In the genomic region with DNA sequence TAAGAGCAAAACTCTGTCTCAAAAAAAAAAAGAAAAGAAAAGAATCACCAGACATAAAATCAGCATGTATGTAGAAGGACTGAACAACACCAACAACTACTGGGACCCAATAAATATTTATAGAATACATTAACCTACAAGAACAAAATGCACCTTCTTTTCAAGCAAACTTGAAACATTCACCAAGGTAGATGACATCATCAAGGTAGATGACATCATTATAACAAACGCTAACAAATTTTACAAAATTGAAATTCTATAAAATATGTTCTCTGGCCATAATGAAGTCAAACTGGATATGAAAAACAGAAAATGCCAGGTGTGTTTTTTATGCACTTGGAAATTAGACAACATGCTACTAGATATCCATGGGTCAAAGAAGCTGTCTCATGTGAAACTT, we compare ENCODE assay signal across 30 cellular contexts.
"Had no signal": no experiment of that assay in that cellular context is flagged by ENCODE, and none has a peak within 500 bp of the region (broad histone marks: within the 10 kb centered on the region; RNA-seq: fewer than 3 reads in every experiment).

No MANE protein-coding gene starts in this region.

- H3K9me3 ChIP-seq: ovary, psoas muscle, spleen, suprapubic skin, testis, tibial artery, transverse colon, upper lobe of right lung, uterus had no signal

- H3K9me3 Mint-ChIP-seq: nephron; neural progenitor cell; stimulated activated memory B cell treated with anti-CD40 and anti-IgM and Interleukin-4, amounts not matched to agents 10 μg/mL and 1 μg/mL and 100 μg/mL, for 72 hours; stimulated activated naive CD8-positive, alpha-beta T cell treated with anti-CD3 and anti-CD28 coated beads, Interleukin-15, amount 100 ng/mL, for 72 hours; type B pancreatic cell had no signal

- H3K27ac Mint-ChIP-seq: natural killer cell; nephron; neural progenitor cell; progenitor cell of endocrine pancreas; stimulated activated memory B cell treated with anti-CD40 and anti-IgM and Interleukin-4, amounts not matched to agents 10 μg/mL and 1 μg/mL and 100 μg/mL, for 72 hours; stimulated activated naive CD8-positive, alpha-beta T cell treated with anti-CD3 and anti-CD28 coated beads, Interleukin-15, amount 100 ng/mL, for 72 hours; type B pancreatic cell had no signal

- H3K36me3 Mint-ChIP-seq: natural killer cell; neural progenitor cell; stimulated activated memory B cell treated with anti-CD40 and anti-IgM and Interleukin-4, amounts not matched to agents 10 μg/mL and 1 μg/mL and 100 μg/mL, for 72 hours; type B pancreatic cell had no signal

- H2AFZ ChIP-seq: neural progenitor cell, parathyroid adenoma had no signal

- H3K4me3 ChIP-seq: neural progenitor cell, ovary, psoas muscle, skin epidermis, smooth muscle cell, spleen, suprapubic skin, testis, tibial artery, transverse colon, upper lobe of right lung, uterus had no signal

- H3K27me3 Mint-ChIP-seq: progenitor cell of endocrine pancreas; stimulated activated memory B cell treated with anti-CD40 and anti-IgM and Interleukin-4, amounts not matched to agents 10 μg/mL and 1 μg/mL and 100 μg/mL, for 72 hours; stimulated activated naive CD8-positive, alpha-beta T cell treated with anti-CD3 and anti-CD28 coated beads, Interleukin-15, amount 100 ng/mL, for 72 hours; type B pancreatic cell had no signal

- H3K79me2 ChIP-seq: parathyroid adenoma had no signal

- H3K4me1 Mint-ChIP-seq: natural killer cell; nephron; stimulated activated memory B cell treated with anti-CD40 and anti-IgM and Interleukin-4, amounts not matched to agents 10 μg/mL and 1 μg/mL and 100 μg/mL, for 72 hours; stimulated activated naive CD8-positive, alpha-beta T cell treated with anti-CD3 and anti-CD28 coated beads, Interleukin-15, amount 100 ng/mL, for 72 hours had no signal

- DNase-seq: natural killer cell; occipital lobe; ovary; psoas muscle; right cardiac atrium; spleen; stimulated activated CD4-positive, alpha-beta T cell treated with anti-CD3 and anti-CD28 coated beads, Interleukin-12 subunit alpha, Interleukin-12 subunit beta, amount 100 ng/mL, for 4 hours; stimulated activated CD4-positive, alpha-beta T cell treated with anti-CD3 and anti-CD28 coated beads, Interleukin-1b, Interleukin-23, amount 100 ng/mL, for 48 hours; stimulated activated CD4-positive, alpha-beta T cell treated with anti-CD3 and anti-CD28 coated beads, Interleukin-4, amount 100 ng/mL, for 1 hour; stimulated activated CD4-positive, alpha-beta T cell treated with anti-CD3 and anti-CD28 coated beads, Interleukin-4, amount 100 ng/mL, for 4 hours; stimulated activated CD8-positive, alpha-beta memory T cell treated with anti-CD3 and anti-CD28 coated beads, Interleukin-4, amount 100 ng/mL, for 48 hours; stimulated activated naive CD4-positive, alpha-beta T cell; stimulated activated naive CD8-positive, alpha-beta T cell treated with anti-CD3 and anti-CD28 coated beads, Interleukin-15, amount 100 ng/mL, for 72 hours; stimulated activated naive CD8-positive, alpha-beta T cell treated with anti-CD3 and anti-CD28 coated beads, Interleukin-15, Interleukin-2, amounts not matched to agents 100 U/mL and 50 U/mL, for 24 hours; substantia nigra; testis; tibial artery; transverse colon; upper lobe of right lung; uterus had no signal

- H3K27ac ChIP-seq: neural progenitor cell, ovary, parathyroid adenoma, psoas muscle, skin epidermis, spleen, suprapubic skin, testis, tibial artery, transverse colon, upper lobe of right lung, uterus had no signal

- H3K36me3 ChIP-seq: neural progenitor cell, ovary, spleen, suprapubic skin, tibial artery, transverse colon, upper lobe of right lung, uterus had no signal

- H3K4me2 ChIP-seq: neural progenitor cell, smooth muscle cell had no signal

- H3K27me3 ChIP-seq: neural progenitor cell, ovary, spleen, suprapubic skin, testis, tibial artery, transverse colon, upper lobe of right lung, uterus had no signal

- H3K4me1 ChIP-seq: neural progenitor cell, parathyroid adenoma, psoas muscle, spleen, suprapubic skin, testis, tibial artery, transverse colon, upper lobe of right lung, uterus had no signal

- ATAC-seq: natural killer cell; psoas muscle; right cardiac atrium; sciatic nerve; stimulated activated memory B cell treated with anti-CD40 and anti-IgM and Interleukin-4, amounts not matched to agents 10 μg/mL and 1 μg/mL and 100 μg/mL, for 72 hours; stimulated activated naive CD8-positive, alpha-beta T cell treated with anti-CD3 and anti-CD28 coated beads, Interleukin-15, amount 100 ng/mL, for 72 hours; stimulated activated naive CD8-positive, alpha-beta T cell treated with anti-CD3 and anti-CD28 coated beads, Interleukin-15, Interleukin-2, amounts not matched to agents 100 U/mL and 50 U/mL, for 24 hours; upper lobe of right lung had no signal

- H3K4me3 Mint-ChIP-seq: natural killer cell; nephron; neural progenitor cell; stimulated activated memory B cell treated with anti-CD40 and anti-IgM and Interleukin-4, amounts not matched to agents 10 μg/mL and 1 μg/mL and 100 μg/mL, for 72 hours; stimulated activated naive CD8-positive, alpha-beta T cell treated with anti-CD3 and anti-CD28 coated beads, Interleukin-15, amount 100 ng/mL, for 72 hours; type B pancreatic cell had no signal

- H3K9ac ChIP-seq: neural progenitor cell, parathyroid adenoma had no signal
